In genomic region chr5:78544531-78545200, GRCh38 we compare ENCODE assay signal across 10 cellular contexts.
A peak's percentile ranks its signal among the peaks of the same experiment; 100 is the strongest.
DNase-seq lines count a peak whose midpoint lies in the region; TF ChIP-seq lines count a peak whose summit lies in the region.
"Had no signal": no experiment of that assay in that cellular context is flagged by ENCODE, and none has a peak within 500 bp of the region (broad histone marks: within the 10 kb centered on the region; RNA-seq: fewer than 3 reads in every experiment).

No MANE protein-coding gene starts in this region.

- TF ChIP-seq CTCF in AG10803 (conservative IDR thresholded peaks at IDR 0.05; ENCODE audit: low read length) (no peak), H9 (conservative IDR thresholded peaks at IDR 0.05) (no peak), brain microvascular endothelial cell (IDR thresholded peaks at IDR 0.05; ENCODE audit: low read depth, low read length, missing control alignments) (no peak), mesothelial cell of epicardium (IDR thresholded peaks at IDR 0.05; ENCODE audit: unreplicated experiment) (no peak), dorsolateral prefrontal cortex (IDR thresholded peaks at IDR 0.05 in 54 of 56, conservative IDR thresholded peaks at IDR 0.05 in 2 of 56; ENCODE audit: low read depth in 1 of 56, partially characterized antibody in 56 of 56) (no peak), coronary artery (IDR thresholded peaks at IDR 0.05) (no peak)

- H4K8ac ChIP-seq in H9 (replicated peaks; ENCODE audit: insufficient read length, low read depth, low read length) = no peak overlapping the region
- no peak overlapping the region for H4K8ac ChIP-seq in mesendoderm (ENCODE audit: low read depth, low read length)

- H3T11ph ChIP-seq in H9 (ENCODE audit: low read length) = no peak overlapping the region

- H3K18ac ChIP-seq in H9 (ENCODE audit: insufficient read length, low read depth, low read length) (no peak overlapping the region), mesendoderm (ENCODE audit: low read length) (no peak overlapping the region)

- H3K4me3 ChIP-seq in AG10803 (ENCODE audit: low read length) (no peak overlapping the region), brain microvascular endothelial cell (ENCODE audit: low read depth, low read length) (no peak overlapping the region), mesendoderm (ENCODE audit: low read length) (no peak overlapping the region), dorsolateral prefrontal cortex (no peak overlapping the region), coronary artery (no peak overlapping the region)
- H3K4me3 ChIP-seq: BLaER1 treated with 17β-estradiol and CSF1 and Interleukin-3, amounts not matched to agents 10 nM and 100 nM had no signal

- H3K27ac ChIP-seq in H9 (ENCODE audit: insufficient read length, low read depth, low read length) = no peak overlapping the region
- peak overlapping the region; percentile 94 for H3K27ac ChIP-seq in brain microvascular endothelial cell
- H3K27ac ChIP-seq in mesendoderm (ENCODE audit: low read depth, low read length) = no peak overlapping the region
- H3K27ac ChIP-seq in dorsolateral prefrontal cortex = peak overlapping the region in 8 of 59 donors; percentile 12 to 47 (median 25)
- H3K27ac ChIP-seq in coronary artery = no peak overlapping the region
- H3K27ac ChIP-seq: WERI-Rb-1 had no signal

- H3K27me3 ChIP-seq in H9 (ENCODE audit: insufficient read depth, low read length) (no peaks in the 10 kb centered on the region), brain microvascular endothelial cell (replicated peaks) (no peaks in the 10 kb centered on the region), mesendoderm (ENCODE audit: insufficient read depth, low read length, poor library complexity) (no peaks in the 10 kb centered on the region), dorsolateral prefrontal cortex (no peaks in the 10 kb centered on the region)
- H3K27me3 ChIP-seq: BLaER1 treated with 17β-estradiol and CSF1 and Interleukin-3, amounts not matched to agents 10 nM and 100 nM had no signal

- H3K23ac ChIP-seq in H9 (ENCODE audit: insufficient read length, low read depth, low read length) (no peak overlapping the region), mesendoderm (ENCODE audit: low read length) (no peak overlapping the region)

- in situ Hi-C loops in brain microvascular endothelial cell (cut with HindIII; ENCODE audit: low pct_ligation_motif_present, low sequenced_read_pairs) = loop anchor here (25.0 kb wide), 1 partner anchor 93 kb away; the partner anchor contains the start of gene LHFPL2

- no peak overlapping the region for H3K14ac ChIP-seq in H9 (ENCODE audit: insufficient read depth, low read length)

- H2BK15ac ChIP-seq in H9 (ENCODE audit: low read depth, low read length) (no peak overlapping the region), mesendoderm (replicated peaks; ENCODE audit: low read depth) (no peak overlapping the region)

- H3K4me1 ChIP-seq in H9 (ENCODE audit: insufficient read depth, low read length) (peaks cover 17% of the 10 kb centered on the region), mesendoderm (ENCODE audit: control insufficient read depth, low read depth, low read length) (peaks cover 4% of the 10 kb centered on the region)

- no peaks in the 10 kb centered on the region for H3K9me3 ChIP-seq in H9 (ENCODE audit: control insufficient read depth, low read depth, low read length)

- H3K36me3 ChIP-seq in brain microvascular endothelial cell (replicated peaks) (no peaks in the 10 kb centered on the region), mesendoderm (ENCODE audit: control insufficient read depth, insufficient read depth, low read length) (no peaks in the 10 kb centered on the region)

- DNase-seq in AG10803 (ENCODE audit: low read depth) (peak; percentile 91), H9 (no peak), brain microvascular endothelial cell (peak; percentile 90), mesothelial cell of epicardium (ENCODE audit: low spot score in 2 of 2, unreplicated experiment in 2 of 2) (no peak), mesendoderm (no peak), dorsolateral prefrontal cortex (no peak), activated gamma-delta T cell treated with Interleukin-2 at 50 U/mL for 16 hours (no peak), coronary artery (ENCODE audit: low spot score) (no peak)
- DNase-seq: WERI-Rb-1 had no signal

- H2BK120ac ChIP-seq in H9 (ENCODE audit: low read depth, low read length, poor library complexity, severe bottlenecking) (no peak overlapping the region), mesendoderm (ENCODE audit: low read depth, low read length) (no peak overlapping the region)

- peak overlapping the region; percentile 9 to 90 (median 82); a peak in 5 of 7 replicates for H3K27ac Mint-ChIP-seq in H9
- H3K27ac Mint-ChIP-seq in mesothelial cell of epicardium = peak overlapping the region; percentile 71

- H3K79me2 ChIP-seq in H9 (ENCODE audit: insufficient read depth, low read length) = no peaks in the 10 kb centered on the region; the same call in 1 of the 2 replicates
- no peaks in the 10 kb centered on the region for H3K79me2 ChIP-seq in mesendoderm (ENCODE audit: control insufficient read depth, insufficient read depth, low read length)

- no peak overlapping the region for H4K91ac ChIP-seq in H9 (ENCODE audit: insufficient read length, low read depth, low read length)

- no peak overlapping the region for H3K9ac ChIP-seq in H9 (ENCODE audit: extremely low read depth, insufficient read length, low read length)
- H3K9ac ChIP-seq in mesendoderm (ENCODE audit: low read length) = no peak overlapping the region

- H2BK12ac ChIP-seq in H9 (ENCODE audit: insufficient read length, low read depth, low read length) = no peak overlapping the region

- H4K5ac ChIP-seq in H9 (ENCODE audit: insufficient read length, low read depth, low read length) (no peak overlapping the region), mesendoderm (ENCODE audit: low read length) (no peak overlapping the region)

- no peaks in the 10 kb centered on the region for H3K79me1 ChIP-seq in H9 (ENCODE audit: insufficient read depth, low read depth, low read length, poor library complexity, severe bottlenecking)
- H3K79me1 ChIP-seq in mesendoderm (ENCODE audit: low read length) = peaks cover 4% of the 10 kb centered on the region

- H3K23me2 ChIP-seq in H9 (ENCODE audit: insufficient read length, low read depth, low read length, poor library complexity, severe bottlenecking) = no peaks in the 10 kb centered on the region

- H3K4ac ChIP-seq in H9 (ENCODE audit: low read depth, low read length) = no peak overlapping the region
- no peak overlapping the region for H3K4ac ChIP-seq in mesendoderm (ENCODE audit: low read depth, low read length)

- H3K56ac ChIP-seq in H9 (ENCODE audit: insufficient read length, low read depth, low read length) (no peak overlapping the region), mesendoderm (ENCODE audit: low read length) (no peak overlapping the region)

- H2BK5ac ChIP-seq in H9 (ENCODE audit: insufficient read length, low read length) = no peak overlapping the region
- no peak overlapping the region for H2BK5ac ChIP-seq in mesendoderm (ENCODE audit: low read length)

- intact Hi-C loops in dorsolateral prefrontal cortex (cut with DNase I) = loop anchor here in 1 of 2 donors (10.0 kb wide), 1 partner anchor 420 kb away; no protein-coding TSS in a partner anchor

- no peaks in the 10 kb centered on the region; a peak in 1 of 5 replicates for H3K9me3 Mint-ChIP-seq in H9
- peaks cover 2% of the 10 kb centered on the region for H3K9me3 Mint-ChIP-seq in mesothelial cell of epicardium

- H2BK20ac ChIP-seq in H9 (ENCODE audit: low read depth, low read length, poor library complexity, severe bottlenecking) = no peak overlapping the region

- H3K4me3 Mint-ChIP-seq in H9 = no peak overlapping the region
- no peak overlapping the region for H3K4me3 Mint-ChIP-seq in mesothelial cell of epicardium

- H3K36me3 Mint-ChIP-seq in H9 (ENCODE audit: insufficient read depth in 1 of 3, low read depth in 3 of 3) (peaks cover 8 to 20% (median 16%) of the 10 kb centered on the region in 3 experiments), mesothelial cell of epicardium (no peaks in the 10 kb centered on the region)

- H2AK5ac ChIP-seq in H9 (ENCODE audit: insufficient read length, low read length) (no peak overlapping the region), mesendoderm (ENCODE audit: low read length) (no peak overlapping the region)

- H2AFZ ChIP-seq in H9 (ENCODE audit: low read length) = no peak overlapping the region

- H3K4me2 ChIP-seq in H9 (ENCODE audit: insufficient read depth, insufficient read length, low read length) (no peak overlapping the region), mesendoderm (ENCODE audit: low read length) (no peak overlapping the region)

- no CpG with 5 or more reads among the region's 14 CpGs for WGBS in H9 (ENCODE audit: extremely low coverage, insufficient read length, low lambda C conversion rate)
- WGBS in mesendoderm (ENCODE audit: extremely low coverage, insufficient coverage, low lambda C conversion rate) = no CpG with 5 or more reads among the region's 14 CpGs

- no peaks in the 10 kb centered on the region for H3K27me3 Mint-ChIP-seq in H9 (ENCODE audit: low read depth)
- no peaks in the 10 kb centered on the region for H3K27me3 Mint-ChIP-seq in mesothelial cell of epicardium (ENCODE audit: low read depth)

- no peaks in the 10 kb centered on the region for H4K20me1 ChIP-seq in H9 (ENCODE audit: control insufficient read depth, insufficient read depth, insufficient read length)
- H4K20me1 ChIP-seq: BLaER1 treated with 17β-estradiol and CSF1 and Interleukin-3, amounts not matched to agents 10 nM and 100 nM had no signal

- peaks cover 61 to 62% of the 10 kb centered on the region in 2 experiments for H3K4me1 Mint-ChIP-seq in H9
- peaks cover 50% of the 10 kb centered on the region for H3K4me1 Mint-ChIP-seq in mesothelial cell of epicardium

Comparison
In these comparisons a context has a peak if more than half of its experiments do, and no peak if none do; other contexts are left out.
1. DNase-seq: peak in AG10803 (single experiment) and brain microvascular endothelial cell (single experiment); none in H9 (single experiment), mesothelial cell of epicardium (0 of 2), mesendoderm (single experiment), dorsolateral prefrontal cortex (0 of 10), activated gamma-delta T cell treated with Interleukin-2 at 50 U/mL for 16 hours (single experiment) and coronary artery (single experiment).